ENCODE assay signal across 15 cellular contexts in genomic region chrX:16727637-16728036, GRCh38. TPM values are rescaled to one million over a fixed set of nuclear protein-coding genes. Genes with fewer than 3 reads are reported as not detected.
DNase-seq lines count a peak whose midpoint lies in the region; ATAC-seq and TF ChIP-seq lines count a peak whose summit lies in the region.
"Had no signal": no experiment of that assay in that cellular context is flagged by ENCODE, and none has a peak within 500 bp of the region (broad histone marks: within the 10 kb centered on the region; RNA-seq: fewer than 3 reads in every experiment).

No MANE protein-coding gene starts in this region.

- H3K27ac ChIP-seq in PC-3 (ENCODE audit: low read length) (no peak overlapping the region), left lung (no peak overlapping the region), gastrocnemius medialis (peak overlapping the region; percentile 73 to 95 (median 78))

- H3K4me3 ChIP-seq in PC-3 (ENCODE audit: low read length) (no peak overlapping the region), left lung (no peak overlapping the region), gastrocnemius medialis (no peak overlapping the region)
- H3K4me3 ChIP-seq: HAP-1 had no signal

- TF ChIP-seq POLR2A in gastrocnemius medialis (IDR thresholded peaks at IDR 0.05), result no peak

- H3K9ac ChIP-seq in PC-3 (ENCODE audit: low read length), result no peak overlapping the region

- H3F3A ChIP-seq in PC-3 (ENCODE audit: low read length, unreplicated experiment), result no peaks in the 10 kb centered on the region

- no peaks in the 10 kb centered on the region for H3K27me3 ChIP-seq in PC-3 (ENCODE audit: low read length)
- no peaks in the 10 kb centered on the region for H3K27me3 ChIP-seq in left lung
- H3K27me3 ChIP-seq in gastrocnemius medialis, result no peaks in the 10 kb centered on the region

- ATAC-seq in PC-3 (no peak), left lung (peak; percentile 27), gastrocnemius medialis (no peak)
- ATAC-seq: CD8-positive, alpha-beta T cell had no signal

- H3K4me1 ChIP-seq in PC-3 (ENCODE audit: insufficient read depth, low read length), result no peaks in the 10 kb centered on the region
- peaks cover 0 to 3% of the 10 kb centered on the region in 2 donors for H3K4me1 ChIP-seq in left lung
- H3K4me1 ChIP-seq in gastrocnemius medialis, result peaks cover 10 to 26% of the 10 kb centered on the region in 2 donors

- no TSS peak for BruUV-seq in PC-3 (replicated peaks; lab: Mats Ljungman, UMichigan)

- intact Hi-C loops in PC-3 (cut with micrococcal nuclease) (no loop called here), left lung (cut with DNase I) (no loop called here), gastrocnemius medialis (cut with DNase I; ENCODE audit: low total_unique reads) (no loop called here)

- H3K36me3 ChIP-seq in PC-3 (ENCODE audit: low read depth, low read length) (0 out of 2 replicates have a peak, but pooled peaks cover 2% of the 10 kb centered on the region), left lung (no peaks in the 10 kb centered on the region), gastrocnemius medialis (no peaks in the 10 kb centered on the region)
- H3K36me3 ChIP-seq: HAP-1 had no signal

- H3K9me2 ChIP-seq in PC-3 (replicated peaks; ENCODE audit: low read length), result no peaks in the 10 kb centered on the region

- TF ChIP-seq CTCF in PC-3 (conservative IDR thresholded peaks at IDR 0.05; ENCODE audit: low read depth, low read length), result no peak
- no peak for TF ChIP-seq CTCF in left lung (IDR thresholded peaks at IDR 0.05)
- no peak for TF ChIP-seq CTCF in gastrocnemius medialis (IDR thresholded peaks at IDR 0.05 in 4 of 5, conservative IDR thresholded peaks at IDR 0.05 in 1 of 5)

- peaks cover 29% of the 10 kb centered on the region for H4K20me1 ChIP-seq in PC-3 (ENCODE audit: low read length)

- DNase-seq in PC-3 (peak; percentile 29), left lung (no peak), gastrocnemius medialis (no peak), NCI-H2227 (lab: John Stamatoyannopoulos, UW; ENCODE audit: unreplicated experiment) (no peak), dedifferentiated amniotic fluid mesenchymal stem cell (ENCODE audit: extremely low spot score) (no peak), NCI-H1048 (lab: John Stamatoyannopoulos, UW) (no peak)
- DNase-seq: C1 segment of cervical spinal cord; Caco-2; CD4-positive, CD25-positive, alpha-beta regulatory T cell; CD8-positive, alpha-beta T cell; DMS153; DND-41; GOT3; HFFc6 had no signal

- H2AFZ ChIP-seq in PC-3 (ENCODE audit: low read length), result no peak overlapping the region

- no peak overlapping the region for H3K4me2 ChIP-seq in PC-3 (ENCODE audit: low read length)

- H3K79me2 ChIP-seq in PC-3 (ENCODE audit: low read length), result peaks cover 62% of the 10 kb centered on the region

- in situ Hi-C loops in gastrocnemius medialis (cut with MboI; ENCODE audit: low sequenced_read_pairs in 4 of 4), result loop anchor here in 1 of 4 donors (10.0 kb wide), 1 partner anchor 57 kb away; the partner anchor contains the start of gene TXLNG

- CTCF ChIA-PET in PC-3 (lab: Charles Lee), result no interaction called here

- H3K9me3 ChIP-seq in PC-3 (ENCODE audit: low read length) (no peaks in the 10 kb centered on the region), left lung (no peaks in the 10 kb centered on the region), gastrocnemius medialis (no peaks in the 10 kb centered on the region)
- H3K9me3 ChIP-seq: Caco-2 had no signal

- POLR2A ChIA-PET in PC-3 (lab: Charles Lee; ENCODE audit: unreplicated experiment), result no interaction called here

RNA-seq across cellular contexts. Expression of gene SYAP1, which starts 8.2 kb away (rescaled TPM):
- total RNA-seq in PC-3 (2014; rRNA removed) (51.9 and 55.3 TPM in 2 replicates), left lung (10 to 100 TPM; 25.8 to 36.9 TPM), gastrocnemius medialis (10 to 100 TPM; 10.6 to 26.4 (median 16.9) TPM)

RNA-seq across cellular contexts. Expression of gene CTPS2, which starts 15.2 kb away (rescaled TPM):
- total RNA-seq in PC-3 (2014; rRNA removed), result 16.1 and 25.0 TPM in 2 replicates
- total RNA-seq in left lung, result 10 to 100 TPM; 10.2 to 15.7 TPM
- total RNA-seq in gastrocnemius medialis, result 1 to 10 TPM; 2.0 to 3.8 (median 2.8) TPM

RNA-seq across cellular contexts. Expression of gene TXLNG, which starts 58.6 kb away (rescaled TPM):
- total RNA-seq in PC-3 (2014; rRNA removed), result 17.1 and 18.9 TPM in 2 replicates
- 10 to 100 TPM in 1 of 2 donors, 1 to 10 TPM in 1; 9.6 to 11.3 TPM for total RNA-seq in left lung
- total RNA-seq in gastrocnemius medialis, result 10 to 100 TPM in 2 of 4 donors, 1 to 10 TPM in 2; 6.9 to 16.9 (median 9.6) TPM

Comparison
In these comparisons a context has a peak if more than half of its experiments do, and no peak if none do; other contexts are left out.
1. H3K27ac ChIP-seq: peak in gastrocnemius medialis (4 of 4); none in PC-3 (single experiment) and left lung (0 of 2).